8 cellular contexts compared by ENCODE assay signal in the genomic region with DNA sequence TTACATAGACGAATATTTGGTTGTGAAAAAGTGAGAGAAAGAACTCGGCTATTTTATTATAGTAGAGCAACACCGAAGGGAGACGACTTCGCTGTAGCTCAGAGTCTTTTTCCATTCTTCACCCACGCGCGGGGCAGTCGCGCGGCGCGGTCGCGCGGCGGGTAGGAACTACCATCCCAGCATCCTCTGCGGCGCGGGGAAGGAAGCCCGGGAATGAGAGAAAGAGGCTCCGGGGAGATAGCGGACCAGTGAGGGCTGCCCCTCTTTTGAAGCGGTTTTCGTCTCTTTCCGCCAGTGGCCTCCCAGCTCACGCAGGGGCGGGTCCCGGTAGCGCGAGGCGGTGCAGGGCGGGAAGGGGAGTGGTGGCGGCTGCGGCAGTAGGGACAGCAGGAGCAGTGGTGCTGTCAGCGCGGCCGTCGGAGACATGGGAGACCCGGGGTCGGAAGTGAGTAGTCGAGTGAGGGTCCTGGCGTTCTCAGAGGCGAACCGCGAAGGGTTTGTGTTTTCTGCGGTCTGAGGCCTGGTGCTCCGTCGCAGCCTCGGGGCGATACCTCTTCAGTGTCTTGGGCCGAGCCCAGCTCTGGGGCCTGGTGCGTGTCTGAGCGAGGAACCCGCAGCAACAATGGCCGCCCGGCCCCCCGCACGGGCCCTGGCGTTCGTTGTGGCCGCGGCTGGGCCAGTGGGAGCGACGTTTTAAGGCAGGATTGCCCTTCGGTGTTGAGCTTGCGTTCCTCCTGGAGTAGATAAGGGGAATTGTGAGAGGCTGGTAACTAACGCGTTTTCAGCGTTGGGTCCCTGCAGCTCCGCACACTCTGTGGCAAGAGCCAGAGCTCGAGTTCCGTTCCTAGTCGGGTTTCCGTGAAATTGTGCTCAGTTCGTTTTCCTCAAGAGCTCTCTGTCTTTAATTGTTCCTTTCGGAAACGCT. TPM values are rescaled to one million over a fixed set of nuclear protein-coding genes. Genes with fewer than 3 reads are reported as not detected.
DNase-seq lines count a peak whose midpoint lies in the region; ATAC-seq and TF ChIP-seq lines count a peak whose summit lies in the region.
"Not testable (repeated sequence)": the region's sequence is repeated elsewhere in the genome, so short reads cannot be mapped to it uniquely, and the experiment has no call there.

A gene with protein sequence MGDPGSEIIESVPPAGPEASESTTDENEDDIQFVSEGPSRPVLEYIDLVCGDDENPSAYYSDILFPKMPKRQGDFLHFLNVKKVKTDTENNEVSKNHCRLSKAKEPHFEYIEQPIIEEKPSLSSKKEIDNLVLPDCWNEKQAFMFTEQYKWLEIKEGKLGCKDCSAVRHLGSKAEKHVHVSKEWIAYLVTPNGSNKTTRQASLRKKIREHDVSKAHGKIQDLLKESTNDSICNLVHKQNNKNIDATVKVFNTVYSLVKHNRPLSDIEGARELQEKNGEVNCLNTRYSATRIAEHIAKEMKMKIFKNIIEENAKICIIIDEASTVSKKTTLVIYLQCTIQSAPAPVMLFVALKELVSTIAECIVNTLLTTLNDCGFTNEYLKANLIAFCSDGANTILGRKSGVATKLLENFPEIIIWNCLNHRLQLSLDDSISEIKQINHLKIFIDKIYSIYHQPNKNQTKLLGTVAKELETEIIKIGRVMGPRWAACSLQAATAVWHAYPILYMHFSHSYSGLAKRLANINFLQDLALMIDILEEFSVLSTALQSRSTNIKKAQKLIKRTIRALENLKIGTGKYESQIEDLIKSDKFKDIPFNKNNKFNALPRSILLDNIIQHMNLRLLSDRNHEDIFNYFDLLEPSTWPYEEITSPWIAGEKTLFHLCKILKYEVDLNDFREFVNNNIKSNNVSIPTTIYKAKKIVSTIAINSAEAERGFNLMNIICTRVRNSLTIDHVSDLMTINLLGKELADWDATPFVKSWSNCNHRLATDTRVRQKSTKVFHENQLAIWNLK (plus strand): TSS at position 362 of the 925 bp plus-strand sequence. CDS start 63 bp downstream, at position 425.

- peaks cover 25% of the 10 kb centered on the region for H3K36me3 Mint-ChIP-seq in activated naive CD4-positive, alpha-beta T cell treated with anti-CD3 and anti-CD28 coated beads for 36 hours (ENCODE audit: low read depth)

- intact Hi-C loops in activated naive CD4-positive, alpha-beta T cell treated with anti-CD3 and anti-CD28 coated beads for 36 hours (cut with micrococcal nuclease), result loop anchor here (1.0 to 2.0 kb wide), 6 partner anchors 43 to 270 kb away; a partner anchor contains a TSS

- peak within 1 kb of the TSS; percentile 88 for H3K4me3 Mint-ChIP-seq in activated naive CD4-positive, alpha-beta T cell treated with anti-CD3 and anti-CD28 coated beads for 36 hours

- H3K4me1 Mint-ChIP-seq in activated naive CD4-positive, alpha-beta T cell treated with anti-CD3 and anti-CD28 coated beads for 36 hours (ENCODE audit: low read depth), result peaks cover 21% of the 10 kb centered on the region

- ATAC-seq in omental fat pad (ENCODE audit: low FRiP score), result peak; percentile 99

- H3K27ac Mint-ChIP-seq in activated naive CD4-positive, alpha-beta T cell treated with anti-CD3 and anti-CD28 coated beads for 36 hours, result peak within 1 kb of the TSS; percentile 89

- CTCF ChIA-PET in activated naive CD4-positive, alpha-beta T cell treated with anti-CD3 and anti-CD28 coated beads for 36 hours (lab: Charles Lee), result not testable (repeated sequence)

- not testable (repeated sequence) for TF ChIP-seq CTCF in HFF-Myc (IDR thresholded peaks at IDR 0.05; ENCODE audit: low read depth, low read length, missing control alignments); omental fat pad (IDR thresholded peaks at IDR 0.05)

- peak; percentile 95 for DNase-seq in GM03348 (ENCODE audit: low spot score)
- peak; percentile 71 for DNase-seq in HFF-Myc (ENCODE audit: extremely low read depth, low read depth)
- DNase-seq in MV-4-11 (lab: John Stamatoyannopoulos, UW), result peak; percentile 91
- peak; percentile 95 for DNase-seq in SK-N-DZ (ENCODE audit: low spot score)
- peak; percentile 91 for DNase-seq in activated naive CD4-positive, alpha-beta T cell treated with anti-CD3 and anti-CD28 coated beads for 36 hours
- DNase-seq in germinal center (ENCODE audit: low spot score), result peak; percentile 59
- peak; percentile 65 for DNase-seq in omental fat pad (ENCODE audit: low spot score)

- not testable (repeated sequence) for H3K27ac ChIP-seq in temporal lobe (ENCODE audit: low read depth, low read length)

- not testable (repeated sequence) for H3K9me3 Mint-ChIP-seq in activated naive CD4-positive, alpha-beta T cell treated with anti-CD3 and anti-CD28 coated beads for 36 hours

- peak within 1 kb of the TSS; percentile 54 for H3K4me3 ChIP-seq in HFF-Myc (replicated peaks; ENCODE audit: low read depth, low read length)

- H3K27me3 Mint-ChIP-seq in activated naive CD4-positive, alpha-beta T cell treated with anti-CD3 and anti-CD28 coated beads for 36 hours (ENCODE audit: low read depth), result peaks cover 17% of the 10 kb centered on the region

RNA-seq across cellular contexts. Expression of the gene that starts here (rescaled TPM):
- 18.6 and 19.0 TPM in 2 replicates for polyA plus RNA-seq in SK-N-DZ (2014; cell fraction: cytosol; rRNA removed)
- polyA plus RNA-seq in SK-N-DZ (2014; cell fraction: nucleus; rRNA removed), result 13.1 and 19.2 TPM in 2 replicates
- total RNA-seq in activated naive CD4-positive, alpha-beta T cell treated with anti-CD3 and anti-CD28 coated beads for 36 hours, result 10 to 100 TPM; 13.6 to 17.4 TPM
- total RNA-seq in omental fat pad, result 10 to 100 TPM in 1 of 4 donors, 1 to 10 TPM in 3; 4.7 to 10.7 (median 7.3) TPM
- 66.1 TPM for total RNA-seq in temporal lobe
